ENCODE assay signal across 8 cellular contexts in the genomic region with DNA sequence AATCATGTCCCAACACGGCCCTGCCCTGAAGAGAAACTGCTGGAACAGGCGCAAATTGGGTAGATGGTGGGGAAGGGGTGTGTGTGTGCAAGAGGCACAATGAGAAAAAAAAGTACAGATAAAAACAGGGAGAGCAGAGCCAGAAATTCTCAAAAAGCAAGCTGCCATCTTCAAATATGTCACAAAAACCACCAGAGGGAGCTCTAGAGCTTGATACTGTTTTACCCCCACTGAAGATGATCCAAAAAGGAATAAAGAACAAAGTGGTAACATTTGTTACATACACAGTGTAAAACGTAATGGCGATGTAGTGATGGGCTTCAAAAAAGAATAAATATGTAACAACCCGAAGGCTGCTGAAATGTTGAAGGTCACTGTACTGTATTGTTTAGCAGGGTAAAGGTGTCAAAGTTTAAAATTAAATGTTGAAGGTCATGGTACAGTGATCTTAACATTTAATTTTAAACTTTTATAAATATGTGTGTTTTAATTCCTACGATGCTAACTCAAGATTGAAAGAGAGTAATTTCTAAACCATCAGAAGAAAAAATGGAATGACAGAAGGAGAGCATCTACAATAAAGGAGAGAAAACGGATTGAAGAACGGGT. TPM values are rescaled to one million over a fixed set of nuclear protein-coding genes. Genes with fewer than 3 reads are reported as not detected.
DNase-seq lines count a peak whose midpoint lies in the region; ATAC-seq, FAIRE-seq and TF ChIP-seq lines count a peak whose summit lies in the region.

No MANE protein-coding gene starts in this region.

- peak; percentile 74 for FAIRE-seq in K562 (lab: Jason Lieb, UNC)

- peak; percentile 72 for ATAC-seq in K562
- no peak for ATAC-seq in HG03442 (IDR thresholded peaks at IDR 0.05; ENCODE audit: unreplicated experiment)
- ATAC-seq in GM21723 (IDR thresholded peaks at IDR 0.05; ENCODE audit: unreplicated experiment) = no peak

- no peak for TF ChIP-seq EP300 in K562 (IDR thresholded peaks at IDR 0.05; ENCODE audit: low read length)

- no peak for TF ChIP-seq POLR2A in K562 (conservative IDR thresholded peaks at IDR 0.05)

- no peaks in the 10 kb centered on the region for H3K27me3 ChIP-seq in BE2C
- no peaks in the 10 kb centered on the region for H3K27me3 ChIP-seq in K562 (ENCODE audit: control insufficient read depth in 2 of 2, insufficient read depth in 2 of 2, low read length in 2 of 2)

- no peak overlapping the region for H3K4me2 ChIP-seq in K562 (ENCODE audit: insufficient read depth, low read length)

- no peaks in the 10 kb centered on the region for H3K9me1 ChIP-seq in K562 (ENCODE audit: control insufficient read depth, insufficient read depth, low read length)

- BruUV-seq in K562 (replicated peaks; lab: Mats Ljungman, UMichigan) = no TSS peak

- peaks cover 74% of the 10 kb centered on the region for H3K79me2 ChIP-seq in K562 (ENCODE audit: control insufficient read depth, insufficient read depth, low read length)

- intact Hi-C loops in K562 (cut with micrococcal nuclease) = no loop called here

- in situ Hi-C loops in K562 (cut with MboI) = no loop called here

- H3K36me3 ChIP-seq in BE2C (peaks cover 74% of the 10 kb centered on the region), K562 (ENCODE audit: control insufficient read depth, insufficient read depth, low read length) (peaks cover 92% of the 10 kb centered on the region)

- CTCF ChIA-PET in K562 (lab: Yijun Ruan, JAX; ENCODE audit: low intra/inter-chr PET ratio) = interaction anchor here (1.4 to 1.8 kb wide), 2 partner anchors 290 to 352 kb away, joined by 4 to 16 read pairs; no protein-coding TSS in a partner anchor

- DNase-seq in BE2C = no peak
- peak; percentile 57 for DNase-seq in GM12865 (ENCODE audit: low read depth)
- DNase-seq in NCI-H69 (lab: John Stamatoyannopoulos, UW) = peak; percentile 70
- DNase-seq in K562 (ENCODE audit: extremely low read depth in 1 of 4, low spot score in 3 of 4) = peak in 3 of 4 experiments; percentile 35 to 70 (median 67)
- peak; percentile 66 for DNase-seq in kidney tubule cell (ENCODE audit: low spot score)
- no peak for DNase-seq in NK-92 treated with Interleukin-12 subunit alpha and Interleukin-12 subunit beta, amount 100 ng/mL, for 24 hours (lab: John Stamatoyannopoulos, UW)

- H3K9me3 ChIP-seq in BE2C (no peaks in the 10 kb centered on the region), K562 (replicated peaks; ENCODE audit: control insufficient read depth, insufficient read depth, low read depth, low read length) (no peaks in the 10 kb centered on the region)

- 70% methylated on average over 8 of the region's 8 CpGs for WGBS in K562 (ENCODE audit: insufficient coverage, low coverage, missing lambda C conversion rate)

- no peak overlapping the region for H3K9ac ChIP-seq in K562 (ENCODE audit: insufficient read depth in 1 of 2, low read depth in 2 of 2, low read length in 2 of 2)

- H3K4me1 ChIP-seq in BE2C = no peaks in the 10 kb centered on the region
- peaks cover 0 to 7% of the 10 kb centered on the region in 2 experiments; a peak in 1 of 5 replicates for H3K4me1 ChIP-seq in K562 (replicated peaks in 1 of 2; ENCODE audit: control insufficient read depth in 2 of 2, insufficient read depth in 2 of 2, low read length in 2 of 2)

- no peak overlapping the region for H2AFZ ChIP-seq in K562 (ENCODE audit: low read depth, low read length)

- H3K4me3 ChIP-seq in BE2C (ENCODE audit: low read depth, low read length) (no peak overlapping the region), GM12865 (ENCODE audit: low read depth, low read length) (no peak overlapping the region), K562 (no peak overlapping the region)

- peak; percentile 76 for TF ChIP-seq CTCF in BE2C (IDR thresholded peaks at IDR 0.05; ENCODE audit: low read depth, low read length)
- peak; percentile 56 for TF ChIP-seq CTCF in GM12865 (IDR thresholded peaks at IDR 0.05; ENCODE audit: insufficient read depth, low read depth, low read length, missing control alignments)
- peak; percentile 51 to 74 (median 72); a peak in 5 of 6 replicates for TF ChIP-seq CTCF in K562 (IDR thresholded peaks at IDR 0.05 in 2 of 3, conservative IDR thresholded peaks at IDR 0.05 in 1 of 3; ENCODE audit: insufficient read depth in 2 of 3, low read depth in 1 of 3, low read length in 3 of 3)

- no peak overlapping the region for H3K27ac ChIP-seq in K562 (ENCODE audit: extremely low read depth, low read depth, low read length)

- POLR2A ChIA-PET in K562 (lab: Yijun Ruan, JAX) = interaction anchor here (0.6 to 1.0 kb wide), 8 partner anchors 9 to 692 kb away, joined by 3 to 5 read pairs (median 3); no protein-coding TSS in a partner anchor

- peak; percentile 53 to 57 for TF ChIP-seq RAD21 in K562 (CRISPR knock-in tag; conservative IDR thresholded peaks at IDR 0.05 in 1 of 2, IDR thresholded peaks at IDR 0.05 in 1 of 2)

- peaks cover 13% of the 10 kb centered on the region for H4K20me1 ChIP-seq in K562 (replicated peaks; ENCODE audit: control insufficient read depth, insufficient read depth, low read length)

TF ChIP-seq in K562, 482 proteins besides CTCF, POLR2A, EP300 and RAD21 (continues in another document):
- no peak for TF ChIP-seq HDAC3 (IDR thresholded peaks at IDR 0.05; ENCODE audit: borderline replicate concordance, partially characterized antibody)

RNA-seq across cellular contexts. Expression of a gene that starts 6.0 kb away (rescaled TPM):
- polyA plus RNA-seq in BE2C (2012; ENCODE audit: insufficient read depth, insufficient read length, low read depth) = 255 TPM
- total RNA-seq in K562 (2011; cell fraction: chromatin; rRNA removed; ENCODE audit: low replicate concordance) = 76.5 and 145 TPM in 2 replicates
- 47.7 and 55.3 TPM in 2 replicates for total RNA-seq in K562 (2011; cell fraction: nucleolus; rRNA removed)
- total RNA-seq in K562 (2011; cell fraction: nucleoplasm; rRNA removed) = 91.1 and 108 TPM in 2 replicates
- total RNA-seq in K562 (2014; rRNA removed) (138 and 162 TPM in 2 replicates), K562 (2014; rRNA removed; fragmentation: Illumina TruSeq; extraction: Trizol) (78.1 and 97.1 TPM in 2 replicates), K562 (2015; rRNA removed; fragmentation: Illumina TruSeq; extraction: Trizol) (61.8 and 62.7 TPM in 2 replicates), K562 (2021) (152 and 166 TPM in 2 replicates)
- polyA plus RNA-seq in K562 (2011; rRNA removed) (224 and 245 TPM in 2 replicates), K562 (2014; fragmentation: Illumina TruSeq; extraction: Trizol) (189 and 206 TPM in 2 replicates), K562 (2014; fragmentation: Nextera tagmentation; extraction: Ambion mirVana) (100 to 1,000 TPM; 212 to 214 TPM), K562 (2014; rRNA removed) (229 and 233 TPM in 2 replicates)
- polyA plus RNA-seq in K562 (2011; cell fraction: cytosol; rRNA removed) = 79.9 and 192 TPM in 2 replicates
- 123 and 248 TPM in 2 replicates for polyA plus RNA-seq in K562 (2011; cell fraction: nucleus; rRNA removed)
- polyA plus RNA-seq in K562 (2012) = 98.3 and 217 TPM in 2 replicates
- polyA minus RNA-seq in K562 (2011; rRNA and poly(A)+ RNA removed) = 101 and 108 TPM in 2 replicates
- 52.9 and 57.5 TPM in 2 replicates for polyA minus RNA-seq in K562 (2011; cell fraction: cytosol; rRNA and poly(A)+ RNA removed)
- polyA minus RNA-seq in K562 (2011; cell fraction: nucleus; rRNA and poly(A)+ RNA removed) = 29.2 and 46.7 TPM in 2 replicates

RNA-seq across cellular contexts. Expression of a gene that starts 11.7 kb away (rescaled TPM):
- 83.3 TPM for polyA plus RNA-seq in BE2C (2012; ENCODE audit: insufficient read depth, insufficient read length, low read depth)
- total RNA-seq in K562 (2011; cell fraction: chromatin; rRNA removed; ENCODE audit: low replicate concordance) = 53.9 and 71.0 TPM in 2 replicates
- 72.0 and 80.9 TPM in 2 replicates for total RNA-seq in K562 (2011; cell fraction: nucleolus; rRNA removed)
- total RNA-seq in K562 (2011; cell fraction: nucleoplasm; rRNA removed) = 87.4 and 90.5 TPM in 2 replicates
- 51.6 and 56.9 TPM in 2 replicates for total RNA-seq in K562 (2014; rRNA removed)
- total RNA-seq in K562 (2014; rRNA removed; fragmentation: Illumina TruSeq; extraction: Trizol) = 57.2 and 59.6 TPM in 2 replicates
- 45.5 and 47.9 TPM in 2 replicates for total RNA-seq in K562 (2015; rRNA removed; fragmentation: Illumina TruSeq; extraction: Trizol)
- 37.9 and 39.6 TPM in 2 replicates for total RNA-seq in K562 (2021)
- polyA plus RNA-seq in K562 (2011; rRNA removed) = 46.5 and 55.8 TPM in 2 replicates
- 30.6 and 48.2 TPM in 2 replicates for polyA plus RNA-seq in K562 (2011; cell fraction: cytosol; rRNA removed)
- 18.7 and 26.8 TPM in 2 replicates for polyA plus RNA-seq in K562 (2011; cell fraction: nucleus; rRNA removed)
- 40.6 and 47.0 TPM in 2 replicates for polyA plus RNA-seq in K562 (2012)
- 42.1 and 43.0 TPM in 2 replicates for polyA plus RNA-seq in K562 (2014; fragmentation: Illumina TruSeq; extraction: Trizol)
- 10 to 100 TPM; 24.9 to 36.6 TPM for polyA plus RNA-seq in K562 (2014; fragmentation: Nextera tagmentation; extraction: Ambion mirVana)
- polyA plus RNA-seq in K562 (2014; rRNA removed) = 54.8 and 57.4 TPM in 2 replicates
- 34.8 and 38.5 TPM in 2 replicates for polyA minus RNA-seq in K562 (2011; rRNA and poly(A)+ RNA removed)
- 8.6 and 8.9 TPM in 2 replicates for polyA minus RNA-seq in K562 (2011; cell fraction: cytosol; rRNA and poly(A)+ RNA removed)
- 13.5 and 23.5 TPM in 2 replicates for polyA minus RNA-seq in K562 (2011; cell fraction: nucleus; rRNA and poly(A)+ RNA removed)

RNA-seq across cellular contexts. Expression of a gene that starts 37.2 kb away (rescaled TPM):
- polyA plus RNA-seq in BE2C (2012; ENCODE audit: insufficient read depth, insufficient read length, low read depth) = 51.3 TPM
- 29.6 and 50.1 TPM in 2 replicates for total RNA-seq in K562 (2011; cell fraction: chromatin; rRNA removed; ENCODE audit: low replicate concordance)
- 21.4 and 23.2 TPM in 2 replicates for total RNA-seq in K562 (2011; cell fraction: nucleolus; rRNA removed)
- 37.2 and 50.9 TPM in 2 replicates for total RNA-seq in K562 (2011; cell fraction: nucleoplasm; rRNA removed)
- 7.7 and 9.0 TPM in 2 replicates for total RNA-seq in K562 (2014; rRNA removed)
- total RNA-seq in K562 (2014; rRNA removed; fragmentation: Illumina TruSeq; extraction: Trizol) = 13.4 and 17.1 TPM in 2 replicates
- 13.4 and 14.5 TPM in 2 replicates for total RNA-seq in K562 (2015; rRNA removed; fragmentation: Illumina TruSeq; extraction: Trizol)
- total RNA-seq in K562 (2021) = 14.7 and 16.4 TPM in 2 replicates
- 11.1 and 14.6 TPM in 2 replicates for polyA plus RNA-seq in K562 (2011; rRNA removed)
- polyA plus RNA-seq in K562 (2011; cell fraction: cytosol; rRNA removed) = 7.1 and 9.9 TPM in 2 replicates
- 7.7 and 8.3 TPM in 2 replicates for polyA plus RNA-seq in K562 (2011; cell fraction: nucleus; rRNA removed)
- polyA plus RNA-seq in K562 (2012) = 9.1 and 9.7 TPM in 2 replicates
- 12.8 and 14.9 TPM in 2 replicates for polyA plus RNA-seq in K562 (2014; fragmentation: Illumina TruSeq; extraction: Trizol)
- polyA plus RNA-seq in K562 (2014; fragmentation: Nextera tagmentation; extraction: Ambion mirVana) = 10 to 100 TPM in 1 of 2 experiments, 1 to 10 TPM in 1; 7.0 to 11.1 TPM
- polyA plus RNA-seq in K562 (2014; rRNA removed) = 9.0 and 9.2 TPM in 2 replicates
- polyA minus RNA-seq in K562 (2011; rRNA and poly(A)+ RNA removed) = 24.8 and 27.9 TPM in 2 replicates
- polyA minus RNA-seq in K562 (2011; cell fraction: cytosol; rRNA and poly(A)+ RNA removed) = 14.9 and 16.7 TPM in 2 replicates
- polyA minus RNA-seq in K562 (2011; cell fraction: nucleus; rRNA and poly(A)+ RNA removed) = 5.0 and 7.9 TPM in 2 replicates

Comparison
In these comparisons a context has a peak if more than half of its experiments do, and no peak if none do; other contexts are left out.
1. DNase-seq: peak in GM12865 (single experiment), NCI-H69 (single experiment), K562 (3 of 4) and kidney tubule cell (single experiment); none in BE2C (single experiment) and NK-92 treated with Interleukin-12 subunit alpha and Interleukin-12 subunit beta, amount 100 ng/mL, for 24 hours (single experiment).
2. Peak in every context shown above with its lines, with median percentiles within 50 percentile points of each other: CTCF ChIP-seq.